Comparison of ENCODE assay signal across 16 cellular contexts in genomic region chr14:99756796-99757195, GRCh38. TPM values are rescaled to one million over a fixed set of nuclear protein-coding genes. Genes with fewer than 3 reads are reported as not detected.
A peak's percentile ranks its signal among the peaks of the same experiment; 100 is the strongest.
DNase-seq lines count a peak whose midpoint lies in the region; ATAC-seq and TF ChIP-seq lines count a peak whose summit lies in the region.
"Had no signal": no experiment of that assay in that cellular context is flagged by ENCODE, and none has a peak within 500 bp of the region (broad histone marks: within the 10 kb centered on the region; RNA-seq: fewer than 3 reads in every experiment).

No MANE protein-coding gene starts in this region.

- H3K27me3 Mint-ChIP-seq in Calu3 (ENCODE audit: unreplicated experiment) = no peaks in the 10 kb centered on the region

- no peak overlapping the region for H3K27ac Mint-ChIP-seq in Calu3 (ENCODE audit: unreplicated experiment)
- H3K27ac Mint-ChIP-seq: activated CD8-positive, alpha-beta T cell treated with anti-CD3 and anti-CD28 coated beads for 36 hours; activated T-helper 2 cell treated with anti-CD3 and anti-CD28 coated beads, Interferon-gamma antibody, Interleukin-2, Interleukin-4, amounts not matched to agents 10 μg/mL and 5 μg/mL and 100 μg/mL, durations not matched to agents 14 hours and 24 hours and 36 hours had no signal

- BruUV-seq in Calu3 (replicated peaks; lab: Mats Ljungman, UMichigan) (no TSS peak), Panc1 (replicated peaks; lab: Mats Ljungman, UMichigan) (no TSS peak)

- ATAC-seq in Panc1 = no peak
- no peak for ATAC-seq in HG02970 (IDR thresholded peaks at IDR 0.05; ENCODE audit: low FRiP score, unreplicated experiment)
- ATAC-seq in HG03442 (IDR thresholded peaks at IDR 0.05; ENCODE audit: unreplicated experiment) = no peak
- ATAC-seq: activated CD8-positive, alpha-beta T cell treated with anti-CD3 and anti-CD28 coated beads for 36 hours had no signal

- intact Hi-C loops in Calu3 (cut with micrococcal nuclease; ENCODE audit: unreplicated experiment) = no loop called here
- intact Hi-C loops in Panc1 (cut with micrococcal nuclease; ENCODE audit: unreplicated experiment) = no loop called here
- intact Hi-C loops in esophagus squamous epithelium (cut with DNase I) = no loop called here

- peak overlapping the region; percentile 19 for H3K4me3 Mint-ChIP-seq in Calu3 (ENCODE audit: low read depth, unreplicated experiment)
- H3K4me3 Mint-ChIP-seq: activated CD8-positive, alpha-beta T cell treated with anti-CD3 and anti-CD28 coated beads for 36 hours had no signal

- TF ChIP-seq CTCF in Calu3 (IDR thresholded peaks at IDR 0.05; ENCODE audit: unreplicated experiment) (no peak), Panc1 (IDR thresholded peaks at IDR 0.05) (no peak), esophagus squamous epithelium (IDR thresholded peaks at IDR 0.05) (no peak)

- in situ Hi-C loops in Panc1 (cut with HindIII; ENCODE audit: low pct_unique_long_range_greater_than_20kb, low sequenced_read_pairs) = no loop called here

- H3K9ac ChIP-seq in rectal smooth muscle tissue (ENCODE audit: low read length) = no peak overlapping the region

- H3K27me3 ChIP-seq in Panc1 (ENCODE audit: control insufficient read depth, insufficient read depth, low read length) = no peaks in the 10 kb centered on the region
- peaks cover 0 to 22% (median 0%) of the 10 kb centered on the region in 4 donors for H3K27me3 ChIP-seq in esophagus squamous epithelium
- H3K27me3 ChIP-seq in rectal smooth muscle tissue (ENCODE audit: control insufficient read depth, insufficient read depth, low read length) = peaks cover 7% of the 10 kb centered on the region
- H3K27me3 ChIP-seq: dorsolateral prefrontal cortex, SJCRH30 had no signal

- no peaks in the 10 kb centered on the region for H3K9me3 ChIP-seq in Panc1 (ENCODE audit: control insufficient read depth, insufficient read depth, low read depth, low read length)
- H3K9me3 ChIP-seq in esophagus squamous epithelium = no peaks in the 10 kb centered on the region
- H3K9me3 ChIP-seq: SJCRH30 had no signal

- no peaks in the 10 kb centered on the region for H3K9me3 Mint-ChIP-seq in Calu3 (ENCODE audit: low read depth, unreplicated experiment)
- H3K9me3 Mint-ChIP-seq: activated CD8-positive, alpha-beta T cell treated with anti-CD3 and anti-CD28 coated beads for 36 hours; activated T-helper 2 cell treated with anti-CD3 and anti-CD28 coated beads, Interferon-gamma antibody, Interleukin-2, Interleukin-4, amounts not matched to agents 10 μg/mL and 5 μg/mL and 100 μg/mL, durations not matched to agents 14 hours and 24 hours and 36 hours had no signal

- TF ChIP-seq POLR2A in esophagus squamous epithelium (IDR thresholded peaks at IDR 0.05) = no peak

- H3K27ac ChIP-seq in Panc1 (ENCODE audit: low read length) = 0 out of 2 replicates have a peak overlapping the region, but pooled peaks have one; percentile 25
- H3K27ac ChIP-seq in esophagus squamous epithelium = peak overlapping the region in 3 of 4 donors; percentile 70 to 87 (median 75)
- H3K27ac ChIP-seq in rectal smooth muscle tissue (ENCODE audit: low read depth, low read length) = peak overlapping the region; percentile 51
- H3K27ac ChIP-seq: SJCRH30 had no signal

- DNase-seq in Calu3 (no peak), Panc1 (ENCODE audit: low read depth, low spot score) (no peak), esophagus squamous epithelium (lab: John Stamatoyannopoulos, UW) (no peak), NCI-H146 treated with DMSO at 0.1 percent for 48 hours (lab: John Stamatoyannopoulos, UW; ENCODE audit: unreplicated experiment) (no peak)
- no peak for DNase-seq in activated CD4-positive, alpha-beta T cell treated with anti-CD3 and anti-CD28 coated beads, Interleukin-2, amount 50 U/mL, for 4 hours
- DNase-seq: activated CD8-positive, alpha-beta T cell treated with anti-CD3 and anti-CD28 coated beads for 36 hours; DMS79 treated with DMSO at 0.1 percent for 48 hours; NCI-H187 treated with DMSO at 0.1 percent for 48 hours; NCI-H774; stimulated activated CD4-positive, alpha-beta T cell treated with anti-CD3 and anti-CD28 coated beads, Interleukin-15, amount 100 ng/mL, for 24 hours had no signal

- H3K4me3 ChIP-seq in Panc1 (ENCODE audit: low read depth in 2 of 2, low read length in 2 of 2) (no peak overlapping the region), esophagus squamous epithelium (no peak overlapping the region), rectal smooth muscle tissue (ENCODE audit: low read length) (no peak overlapping the region)
- H3K4me3 ChIP-seq: dorsolateral prefrontal cortex, SJCRH30 had no signal

- H3K36me3 ChIP-seq in Panc1 (ENCODE audit: control insufficient read depth, insufficient read depth, low read length) (no peaks in the 10 kb centered on the region), esophagus squamous epithelium (no peaks in the 10 kb centered on the region), rectal smooth muscle tissue (ENCODE audit: control insufficient read depth, insufficient read depth, low read length) (no peaks in the 10 kb centered on the region)
- H3K36me3 ChIP-seq: SJCRH30 had no signal

- 87 to 92% methylated on average over 13 to 20 of the region's 21 CpGs for WGBS in esophagus squamous epithelium, 2 donors

- H3K4me1 ChIP-seq in Panc1 (ENCODE audit: control insufficient read depth, insufficient read depth, low read length) (peaks cover 68% of the 10 kb centered on the region), esophagus squamous epithelium (peaks cover 43 to 77% (median 65%) of the 10 kb centered on the region in 3 donors), rectal smooth muscle tissue (ENCODE audit: control insufficient read depth, insufficient read depth, low read length) (peaks cover 72% of the 10 kb centered on the region)

- peaks cover 50% of the 10 kb centered on the region for H3K4me1 Mint-ChIP-seq in Calu3 (ENCODE audit: low read depth, unreplicated experiment)

- H3K36me3 Mint-ChIP-seq in Calu3 (ENCODE audit: insufficient read depth, unreplicated experiment) = peaks cover 7% of the 10 kb centered on the region

- POLR2A ChIA-PET in Panc1 (lab: Charles Lee) = no interaction called here

- CTCF ChIA-PET in Calu3 (lab: Charles Lee) (no interaction called here), Panc1 (lab: Charles Lee) (no interaction called here)

RNA-seq across cellular contexts. Expression of gene EML1, which starts 36.4 kb away (rescaled TPM):
- 2.5 and 4.7 TPM in 2 replicates for total RNA-seq in Calu3 (2022)
- total RNA-seq in Panc1 (2021; ENCODE audit: unreplicated experiment) = 35.3 TPM
- 34.8 TPM for polyA plus RNA-seq in Panc1 (2012; ENCODE audit: insufficient read length)
- 10 to 100 TPM in 2 of 4 donors, 1 to 10 TPM in 2; 3.0 to 22.9 (median 9.4) TPM for total RNA-seq in esophagus squamous epithelium

Comparison
In these comparisons a context has a peak if more than half of its experiments do, and no peak if none do; other contexts are left out.
1. H3K27ac ChIP-seq: peak in every context shown above with its lines; median percentile 75 in esophagus squamous epithelium; 51 in rectal smooth muscle tissue; 25 in Panc1.